ENCODE assay signal across 20 cellular contexts in genomic region chr4:173343832-173344397, GRCh38. TPM values are rescaled to one million over a fixed set of nuclear protein-coding genes. Genes with fewer than 3 reads are reported as not detected.
DNase-seq lines count a peak whose midpoint lies in the region; ATAC-seq, FAIRE-seq and TF ChIP-seq lines count a peak whose summit lies in the region.
"Had no signal": no experiment of that assay in that cellular context is flagged by ENCODE, and none has a peak within 500 bp of the region (broad histone marks: within the 10 kb centered on the region; RNA-seq: fewer than 3 reads in every experiment).

No MANE protein-coding gene starts in this region.

- no peaks in the 10 kb centered on the region for H3K79me2 ChIP-seq in endothelial cell of umbilical vein (ENCODE audit: control insufficient read depth, insufficient read depth, low read length)

- no peak for ATAC-seq in left cardiac atrium
- ATAC-seq in HG03045 (IDR thresholded peaks at IDR 0.05; ENCODE audit: unreplicated experiment): no peak
- ATAC-seq: PC-3 had no signal

- H3K36me3 Mint-ChIP-seq in mesothelial cell of epicardium: peaks cover 3% of the 10 kb centered on the region
- H3K36me3 Mint-ChIP-seq in glutamatergic neuron (ENCODE audit: unreplicated experiment): no peaks in the 10 kb centered on the region
- H3K36me3 Mint-ChIP-seq: CD4-positive, alpha-beta memory T cell had no signal

- H3K4me1 ChIP-seq in left ventricle myocardium inferior (no peaks in the 10 kb centered on the region), endothelial cell of umbilical vein (ENCODE audit: control insufficient read depth, extremely low read depth, insufficient read depth, low read length) (peaks cover 2% of the 10 kb centered on the region)
- H3K4me1 ChIP-seq: BLaER1 had no signal

- H2AFZ ChIP-seq in endothelial cell of umbilical vein (ENCODE audit: low read depth, low read length): peak overlapping the region; percentile 54

- H3K27ac ChIP-seq in left ventricle myocardium inferior (replicated peaks): peak overlapping the region; percentile 47
- no peak overlapping the region for H3K27ac ChIP-seq in endothelial cell of umbilical vein (ENCODE audit: insufficient read depth, low read depth, low read length)
- H3K27ac ChIP-seq: BLaER1, RWPE1 had no signal

- no peaks in the 10 kb centered on the region for H4K20me1 ChIP-seq in endothelial cell of umbilical vein (replicated peaks; ENCODE audit: control insufficient read depth, extremely low read depth, insufficient read depth, low read length)
- H4K20me1 ChIP-seq: BLaER1 had no signal

- no peaks in the 10 kb centered on the region for H3K36me3 ChIP-seq in left ventricle myocardium inferior
- no peaks in the 10 kb centered on the region for H3K36me3 ChIP-seq in endothelial cell of umbilical vein (ENCODE audit: control insufficient read depth in 2 of 2, extremely low read depth in 1 of 2, insufficient read depth in 2 of 2, low read length in 2 of 2)
- H3K36me3 ChIP-seq: BLaER1 had no signal

- DNase-seq in left ventricle myocardium inferior: no peak
- no peak for DNase-seq in left cardiac atrium
- DNase-seq in endothelial cell of umbilical vein (ENCODE audit: low read depth, low spot score): peak; percentile 52
- no peak for DNase-seq in mesothelial cell of epicardium (ENCODE audit: low spot score in 2 of 2, unreplicated experiment in 2 of 2)
- no peak for DNase-seq in activated CD4-positive, alpha-beta T cell treated with anti-CD3 and anti-CD28 coated beads, Interleukin-2, amount 50 U/mL, for 4 hours
- DNase-seq in glutamatergic neuron: no peak
- DNase-seq: CD4-positive, alpha-beta memory T cell; KG1; MV-4-11; NCI-H1694 treated with DMSO at 0.1 percent for 48 hours; NCI-H2107; NCI-H510A; NCI-H82; PC-3 had no signal

- H3K27me3 Mint-ChIP-seq in mesothelial cell of epicardium (ENCODE audit: low read depth): no peaks in the 10 kb centered on the region
- H3K27me3 Mint-ChIP-seq in glutamatergic neuron (ENCODE audit: unreplicated experiment): no peaks in the 10 kb centered on the region

- dilution Hi-C loops in endothelial cell of umbilical vein (cut with MboI; ENCODE audit: extremely low pct_ligation_motif_present, low sequenced_read_pairs): no loop called here

- H3K9me3 Mint-ChIP-seq in mesothelial cell of epicardium (peaks cover 10% of the 10 kb centered on the region), glutamatergic neuron (ENCODE audit: unreplicated experiment) (no peaks in the 10 kb centered on the region)

- BruUV-seq in endothelial cell of umbilical vein (replicated peaks; lab: Mats Ljungman, UMichigan): no TSS peak

- TF ChIP-seq CTCF in left ventricle myocardium inferior (IDR thresholded peaks at IDR 0.05; ENCODE audit: borderline replicate concordance) (no peak), endothelial cell of umbilical vein (IDR thresholded peaks at IDR 0.05; ENCODE audit: extremely low read depth in 1 of 2, insufficient read depth in 1 of 2, low read depth in 1 of 2, low read length in 2 of 2) (no peak), mesothelial cell of epicardium (IDR thresholded peaks at IDR 0.05; ENCODE audit: unreplicated experiment) (no peak), glutamatergic neuron (IDR thresholded peaks at IDR 0.05; ENCODE audit: partially characterized antibody, unreplicated experiment) (no peak)

- no peak for TF ChIP-seq POLR2A in endothelial cell of umbilical vein (IDR thresholded peaks at IDR 0.05; ENCODE audit: low read depth, low read length)

- H3K4me3 Mint-ChIP-seq in mesothelial cell of epicardium: no peak overlapping the region
- no peak overlapping the region for H3K4me3 Mint-ChIP-seq in glutamatergic neuron (ENCODE audit: unreplicated experiment)
- H3K4me3 Mint-ChIP-seq: CD4-positive, alpha-beta memory T cell had no signal

- no peak for FAIRE-seq in endothelial cell of umbilical vein (lab: Jason Lieb, UNC)
- FAIRE-seq: GM12892, GM18507 had no signal

- H3K9ac ChIP-seq in endothelial cell of umbilical vein (replicated peaks; ENCODE audit: extremely low read depth, insufficient read depth, low read length): no peak overlapping the region
- H3K9ac ChIP-seq: BLaER1 had no signal

- CTCF ChIA-PET in endothelial cell of umbilical vein (lab: Charles Lee): no interaction called here

- no peak overlapping the region for H3K4me3 ChIP-seq in left ventricle myocardium inferior
- H3K4me3 ChIP-seq in endothelial cell of umbilical vein (replicated peaks in 1 of 3; ENCODE audit: insufficient read depth in 1 of 3, low read depth in 1 of 3, low read length in 3 of 3): no peak overlapping the region
- H3K4me3 ChIP-seq: BLaER1 had no signal

- H3K27me3 ChIP-seq in left ventricle myocardium inferior (ENCODE audit: low read depth): no peaks in the 10 kb centered on the region
- no peaks in the 10 kb centered on the region for H3K27me3 ChIP-seq in endothelial cell of umbilical vein (ENCODE audit: control insufficient read depth in 2 of 2, insufficient read depth in 2 of 2, low read length in 2 of 2)
- H3K27me3 ChIP-seq: BLaER1 had no signal

- H3K9me3 ChIP-seq in left ventricle myocardium inferior (replicated peaks) (no peaks in the 10 kb centered on the region), endothelial cell of umbilical vein (replicated peaks; ENCODE audit: control insufficient read depth, insufficient read depth, low read length) (no peaks in the 10 kb centered on the region)
- H3K9me3 ChIP-seq: BLaER1 had no signal

- intact Hi-C loops in left ventricle myocardium inferior (cut with micrococcal nuclease) (no loop called here), left cardiac atrium (cut with DNase I) (no loop called here), endothelial cell of umbilical vein (cut with micrococcal nuclease) (no loop called here)

- peak overlapping the region; percentile 4 for H3K27ac Mint-ChIP-seq in mesothelial cell of epicardium
- H3K27ac Mint-ChIP-seq in glutamatergic neuron (ENCODE audit: unreplicated experiment): no peak overlapping the region
- H3K27ac Mint-ChIP-seq: CD4-positive, alpha-beta memory T cell had no signal

- H3K4me1 Mint-ChIP-seq in mesothelial cell of epicardium (peaks cover 22% of the 10 kb centered on the region), glutamatergic neuron (ENCODE audit: low read depth, unreplicated experiment) (peaks cover 4% of the 10 kb centered on the region)
- H3K4me1 Mint-ChIP-seq: CD4-positive, alpha-beta memory T cell had no signal

- no peak overlapping the region for H3K4me2 ChIP-seq in endothelial cell of umbilical vein (ENCODE audit: insufficient read depth, low read length)
- H3K4me2 ChIP-seq: BLaER1 had no signal

- H3K9me1 ChIP-seq in endothelial cell of umbilical vein (replicated peaks; ENCODE audit: control insufficient read depth, extremely low read depth, insufficient read depth, low read length): no peaks in the 10 kb centered on the region

- POLR2A ChIA-PET in endothelial cell of umbilical vein (lab: Charles Lee): no interaction called here

TF ChIP-seq in endothelial cell of umbilical vein, 7 proteins besides CTCF, POLR2A, EP300 and RAD21:
- TF ChIP-seq GATA2 (IDR thresholded peaks at IDR 0.05; ENCODE audit: insufficient read depth, insufficient read length, low read depth, low read length) (no peak), FOS (IDR thresholded peaks at IDR 0.05; ENCODE audit: borderline replicate concordance, insufficient read depth, low read length) (no peak)
- TF ChIP-seq, protein P1, sequence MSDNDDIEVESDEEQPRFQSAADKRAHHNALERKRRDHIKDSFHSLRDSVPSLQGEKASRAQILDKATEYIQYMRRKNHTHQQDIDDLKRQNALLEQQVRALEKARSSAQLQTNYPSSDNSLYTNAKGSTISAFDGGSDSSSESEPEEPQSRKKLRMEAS (IDR thresholded peaks at IDR 0.05; ENCODE audit: insufficient read depth, insufficient read length): no peak

RNA-seq across cellular contexts. Expression of gene HMGB2, which starts 9.8 kb away (rescaled TPM):
- total RNA-seq in left ventricle myocardium inferior: 39.4 TPM
- 10 to 100 TPM; 40.0 to 44.0 TPM for total RNA-seq in left cardiac atrium
- total RNA-seq in endothelial cell of umbilical vein: 217 and 233 TPM in 2 replicates
- polyA plus RNA-seq in endothelial cell of umbilical vein: 25.5 and 45.9 TPM in 2 replicates
- 159 and 171 TPM in 2 replicates for polyA plus RNA-seq in endothelial cell of umbilical vein (2011; cell fraction: cytosol; rRNA removed)
- polyA plus RNA-seq in endothelial cell of umbilical vein (2011; cell fraction: nucleus; rRNA removed): 77.0 and 157 TPM in 2 replicates
- 95.9 and 232 TPM in 2 replicates for polyA plus RNA-seq in endothelial cell of umbilical vein (2012)
- 20.7 and 22.6 TPM in 2 replicates for polyA minus RNA-seq in endothelial cell of umbilical vein
- polyA minus RNA-seq in endothelial cell of umbilical vein (2011; cell fraction: cytosol; rRNA and poly(A)+ RNA removed): 49.7 TPM
- polyA minus RNA-seq in endothelial cell of umbilical vein (2011; cell fraction: nucleus; rRNA and poly(A)+ RNA removed): 26.8 and 30.1 TPM in 2 replicates
- 95.2 to 98.6 TPM (median 98.4 TPM) in 3 replicates for total RNA-seq in mesothelial cell of epicardium
- total RNA-seq in glutamatergic neuron (ENCODE audit: unreplicated experiment): 66.9 TPM

RNA-seq across cellular contexts. Expression of gene SAP30, which starts 26.8 kb away (rescaled TPM):
- total RNA-seq in left ventricle myocardium inferior (16.5 TPM), left cardiac atrium (10 to 100 TPM; 18.0 to 20.0 TPM), endothelial cell of umbilical vein (23.8 and 27.1 TPM in 2 replicates), mesothelial cell of epicardium (13.6 to 16.8 TPM (median 15.4 TPM) in 3 replicates), glutamatergic neuron (ENCODE audit: unreplicated experiment) (24.1 TPM)
- 7.5 and 9.9 TPM in 2 replicates for polyA plus RNA-seq in endothelial cell of umbilical vein
- polyA plus RNA-seq in endothelial cell of umbilical vein (2011; cell fraction: cytosol; rRNA removed): 14.9 and 16.5 TPM in 2 replicates
- 6.7 and 10.4 TPM in 2 replicates for polyA plus RNA-seq in endothelial cell of umbilical vein (2011; cell fraction: nucleus; rRNA removed)
- polyA plus RNA-seq in endothelial cell of umbilical vein (2012): 13.9 and 23.0 TPM in 2 replicates
- polyA minus RNA-seq in endothelial cell of umbilical vein: 3.0 and 3.1 TPM in 2 replicates
- 14.6 TPM for polyA minus RNA-seq in endothelial cell of umbilical vein (2011; cell fraction: cytosol; rRNA and poly(A)+ RNA removed)
- polyA minus RNA-seq in endothelial cell of umbilical vein (2011; cell fraction: nucleus; rRNA and poly(A)+ RNA removed): 4.4 and 9.4 TPM in 2 replicates

RNA-seq across cellular contexts. Expression of gene SCRG1, which starts 55.0 kb away (rescaled TPM):
- total RNA-seq in left ventricle myocardium inferior (0.41 TPM), left cardiac atrium (1 to 10 TPM; 1.6 to 1.9 TPM), endothelial cell of umbilical vein (not detected in 2 replicates), mesothelial cell of epicardium (0.42 to 0.47 TPM (median 0.44 TPM) in 3 replicates), glutamatergic neuron (ENCODE audit: unreplicated experiment) (not detected)
- polyA plus RNA-seq in endothelial cell of umbilical vein: not detected in 2 replicates
- not detected in 2 replicates for polyA plus RNA-seq in endothelial cell of umbilical vein (2011; cell fraction: cytosol; rRNA removed)
- polyA plus RNA-seq in endothelial cell of umbilical vein (2011; cell fraction: nucleus; rRNA removed): not detected in 2 replicates
- not detected in 2 replicates for polyA plus RNA-seq in endothelial cell of umbilical vein (2012)
- not detected in 2 replicates for polyA minus RNA-seq in endothelial cell of umbilical vein
- not detected for polyA minus RNA-seq in endothelial cell of umbilical vein (2011; cell fraction: cytosol; rRNA and poly(A)+ RNA removed)
- not detected in 2 replicates for polyA minus RNA-seq in endothelial cell of umbilical vein (2011; cell fraction: nucleus; rRNA and poly(A)+ RNA removed)
- total RNA-seq: CD4-positive, alpha-beta memory T cell; H4; PC-3 had no signal
